In the genomic region with DNA sequence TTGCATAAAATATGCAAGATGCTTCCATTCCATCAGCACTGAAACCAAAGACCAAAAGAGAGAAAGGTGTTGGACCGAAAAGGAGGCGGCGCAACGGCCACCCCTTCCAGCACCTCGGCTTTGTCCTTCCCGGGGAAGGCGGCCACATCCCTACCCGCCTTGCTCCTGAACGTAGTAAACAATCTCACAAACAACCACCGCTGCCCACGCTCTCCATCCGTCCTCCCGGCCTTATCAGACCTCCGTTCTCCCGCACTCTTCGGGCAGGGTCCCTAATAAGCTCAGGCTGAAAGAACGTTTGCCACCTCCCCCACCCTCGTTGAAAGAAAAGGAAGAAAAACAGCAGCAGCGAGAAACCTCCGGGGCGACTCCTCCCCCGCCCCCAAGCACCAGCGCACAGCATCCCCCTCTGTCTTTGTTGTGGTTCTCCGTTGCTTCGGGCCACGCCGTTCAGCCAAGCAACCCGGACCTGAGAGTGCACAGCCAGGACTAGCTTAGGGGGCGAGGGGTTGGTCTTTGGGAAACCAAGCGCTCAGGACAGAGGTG, we compare ENCODE assay signal across 10 cellular contexts. TPM values are rescaled to one million over a fixed set of nuclear protein-coding genes. Genes with fewer than 3 reads are reported as not detected.
A peak's percentile ranks its signal among the peaks of the same experiment; 100 is the strongest.
DNase-seq lines count a peak whose midpoint lies in the region; ATAC-seq and TF ChIP-seq lines count a peak whose summit lies in the region.
"Had no signal": no experiment of that assay in that cellular context is flagged by ENCODE, and none has a peak within 500 bp of the region (broad histone marks: within the 10 kb centered on the region; RNA-seq: fewer than 3 reads in every experiment).

No MANE protein-coding gene starts in this region.

- intact Hi-C loops in Caco-2 (cut with micrococcal nuclease; ENCODE audit: unreplicated experiment): no loop called here

- TF ChIP-seq EP300 in neural cell (conservative IDR thresholded peaks at IDR 0.05; ENCODE audit: poor library complexity, severe bottlenecking): no peak

- peak overlapping the region; percentile 33 for H3K4me3 ChIP-seq in Caco-2 (ENCODE audit: low read depth, low read length)
- H3K4me3 ChIP-seq in neural cell (ENCODE audit: low read length): no peak overlapping the region

- H3K27me3 ChIP-seq in Caco-2 (replicated peaks; ENCODE audit: control insufficient read depth, insufficient read depth, low read length) (peaks cover 8% of the 10 kb centered on the region), neural cell (ENCODE audit: insufficient read depth, low read depth, low read length) (peaks cover 98% of the 10 kb centered on the region)

- H3F3A ChIP-seq in neural cell (ENCODE audit: insufficient read depth, low read length, poor library complexity, severe bottlenecking): no peaks in the 10 kb centered on the region

- H3K9me2 ChIP-seq in neural cell (ENCODE audit: insufficient read depth, low read length): no peaks in the 10 kb centered on the region

- no peak for TF ChIP-seq CTCF in Caco-2 (IDR thresholded peaks at IDR 0.05; ENCODE audit: insufficient read depth in 1 of 2, low read depth in 1 of 2, low read length in 1 of 2, severe bottlenecking in 1 of 2, unreplicated experiment in 1 of 2)
- no peak for TF ChIP-seq CTCF in HFFc6 (IDR thresholded peaks at IDR 0.05)
- TF ChIP-seq CTCF in neural cell (IDR thresholded peaks at IDR 0.05; ENCODE audit: poor library complexity, severe bottlenecking): no peak

- H3K36me3 ChIP-seq in Caco-2 (ENCODE audit: control insufficient read depth, insufficient read depth, low read length) (no peaks in the 10 kb centered on the region), neural cell (ENCODE audit: insufficient read depth, low read length) (no peaks in the 10 kb centered on the region)

- H3K4me3 Mint-ChIP-seq in Caco-2 (ENCODE audit: unreplicated experiment) (peak overlapping the region; percentile 85), HFFc6 (peak overlapping the region; percentile 84)
- H3K4me3 Mint-ChIP-seq in activated naive CD8-positive, alpha-beta T cell treated with anti-CD3 and anti-CD28 coated beads, Interleukin-2, amount 50 U/mL, for 24 hours: peak overlapping the region; percentile 49

- peaks cover 9% of the 10 kb centered on the region for H3K4me1 Mint-ChIP-seq in Caco-2 (ENCODE audit: low read depth, unreplicated experiment)
- H3K4me1 Mint-ChIP-seq in HFFc6 (ENCODE audit: low read depth): peaks cover 10% of the 10 kb centered on the region
- H3K4me1 Mint-ChIP-seq in activated naive CD8-positive, alpha-beta T cell treated with anti-CD3 and anti-CD28 coated beads, Interleukin-2, amount 50 U/mL, for 24 hours: peaks cover 26% of the 10 kb centered on the region

- TF ChIP-seq RAD21 in neural cell (conservative IDR thresholded peaks at IDR 0.05): no peak

- H3K36me3 Mint-ChIP-seq in Caco-2 (ENCODE audit: insufficient read depth, unreplicated experiment) (peaks cover 5% of the 10 kb centered on the region), HFFc6 (ENCODE audit: low read depth) (peaks cover 12% of the 10 kb centered on the region)
- H3K36me3 Mint-ChIP-seq in activated naive CD8-positive, alpha-beta T cell treated with anti-CD3 and anti-CD28 coated beads, Interleukin-2, amount 50 U/mL, for 24 hours (ENCODE audit: low read depth): peaks cover 31% of the 10 kb centered on the region

- no peak overlapping the region for H2AFZ ChIP-seq in neural cell (ENCODE audit: low read depth, low read length)
- H2AFZ ChIP-seq: parathyroid adenoma had no signal

- POLR2A ChIA-PET in Caco-2 (lab: Charles Lee): no interaction called here

- H4K20me1 ChIP-seq in neural cell (ENCODE audit: insufficient read depth): no peaks in the 10 kb centered on the region

- DNase-seq in Caco-2: no peak
- no peak for DNase-seq in HFFc6
- no peak for DNase-seq in activated naive CD8-positive, alpha-beta T cell treated with anti-CD3 and anti-CD28 coated beads, Interleukin-2, amount 50 U/mL, for 24 hours
- no peak for DNase-seq in LoVo (ENCODE audit: low spot score)
- no peak for DNase-seq in Kasumi-1 (lab: John Stamatoyannopoulos, UW)

- ATAC-seq in activated naive CD8-positive, alpha-beta T cell treated with anti-CD3 and anti-CD28 coated beads, Interleukin-2, amount 50 U/mL, for 24 hours: no peak
- ATAC-seq in HG03354 (IDR thresholded peaks at IDR 0.05; ENCODE audit: poor library complexity, severe bottlenecking, unreplicated experiment): no peak

- H3K4me2 ChIP-seq in neural cell (ENCODE audit: low read length): no peak overlapping the region

- no peak overlapping the region for H3K9ac ChIP-seq in neural cell (ENCODE audit: low read length)
- H3K9ac ChIP-seq: parathyroid adenoma had no signal

- H3K9me3 ChIP-seq in Caco-2 (peaks cover 15% of the 10 kb centered on the region), neural cell (ENCODE audit: low read length) (peaks cover 4% of the 10 kb centered on the region)

- H3K27ac Mint-ChIP-seq in Caco-2 (ENCODE audit: unreplicated experiment): no peak overlapping the region
- H3K27ac Mint-ChIP-seq in HFFc6: no peak overlapping the region
- peak overlapping the region; percentile 71 for H3K27ac Mint-ChIP-seq in activated naive CD8-positive, alpha-beta T cell treated with anti-CD3 and anti-CD28 coated beads, Interleukin-2, amount 50 U/mL, for 24 hours

- H3K27me3 Mint-ChIP-seq in Caco-2 (ENCODE audit: insufficient read depth, unreplicated experiment) (peaks cover 54% of the 10 kb centered on the region), HFFc6 (ENCODE audit: insufficient read depth) (peaks cover 61% of the 10 kb centered on the region)
- peaks cover 84% of the 10 kb centered on the region for H3K27me3 Mint-ChIP-seq in activated naive CD8-positive, alpha-beta T cell treated with anti-CD3 and anti-CD28 coated beads, Interleukin-2, amount 50 U/mL, for 24 hours

- no peak overlapping the region for H3K27ac ChIP-seq in neural cell (ENCODE audit: low read length)
- H3K27ac ChIP-seq: parathyroid adenoma had no signal

- H3K79me2 ChIP-seq in neural cell (replicated peaks; ENCODE audit: insufficient read depth, low read length): no peaks in the 10 kb centered on the region
- H3K79me2 ChIP-seq: parathyroid adenoma had no signal

- BruUV-seq in Caco-2 (replicated peaks; lab: Mats Ljungman, UMichigan): no TSS peak

- CTCF ChIA-PET in Caco-2 (lab: Charles Lee): interaction anchor here (0.7 to 1.3 kb wide), 3 partner anchors 17 to 468 kb away, joined by 3 to 6 read pairs (median 4); no protein-coding TSS in a partner anchor

- peaks cover 3% of the 10 kb centered on the region; the same call in 1 of the 2 replicates for H3K4me1 ChIP-seq in Caco-2
- H3K4me1 ChIP-seq: parathyroid adenoma had no signal

- H3K9me3 Mint-ChIP-seq in Caco-2 (ENCODE audit: unreplicated experiment) (no peaks in the 10 kb centered on the region), HFFc6 (peaks cover 30% of the 10 kb centered on the region)
- peaks cover 38% of the 10 kb centered on the region for H3K9me3 Mint-ChIP-seq in activated naive CD8-positive, alpha-beta T cell treated with anti-CD3 and anti-CD28 coated beads, Interleukin-2, amount 50 U/mL, for 24 hours

TF ChIP-seq in neural cell, 6 proteins besides CTCF, POLR2A, EP300 and RAD21:
- TF ChIP-seq REST (IDR thresholded peaks at IDR 0.05; ENCODE audit: borderline replicate concordance) (no peak), EZH2 (IDR thresholded peaks at IDR 0.05; ENCODE audit: borderline replicate concordance, insufficient read depth, low read length, poor library complexity, severe bottlenecking) (peak; percentile 88), POLR2AphosphoS5 (IDR thresholded peaks at IDR 0.05) (peak; percentile 44)

RNA-seq across cellular contexts. Expression of gene EVX2, which starts 4.4 kb away (rescaled TPM):
- total RNA-seq in Caco-2 (2022): 0.07 TPM in 1 of 2 replicates, not detected in the other
- total RNA-seq in HFFc6 (2021; fragmentation: NEBNext Ultra II Directional; extraction: Animal tissue kit (Norgen Biotek cat#: 25700)): not detected
- not detected in 2 replicates for polyA plus RNA-seq in neural cell
- not detected in 2 replicates for polyA minus RNA-seq in neural cell
- total RNA-seq: OCI-LY7 had no signal

RNA-seq across cellular contexts. Expression of gene HOXD13, which starts 13.2 kb away (rescaled TPM):
- total RNA-seq in Caco-2 (2022): not detected in 2 replicates
- 1 to 10 TPM; 1.2 to 1.7 (median 1.5) TPM for total RNA-seq in HFFc6 (2021; fragmentation: NEBNext Ultra II Directional; extraction: Animal tissue kit (Norgen Biotek cat#: 25700))
- not detected in 2 replicates for polyA plus RNA-seq in neural cell
- polyA minus RNA-seq in neural cell: not detected in 2 replicates
- total RNA-seq: OCI-LY7 had no signal

RNA-seq across cellular contexts. Expression of gene HOXD12, which starts 20.2 kb away (rescaled TPM):
- total RNA-seq in Caco-2 (2022): not detected in 2 replicates
- under 1 TPM in 4 of 6 experiments, not detected in 2; 0.19 to 0.36 (median 0.26) TPM for total RNA-seq in HFFc6 (2021; fragmentation: NEBNext Ultra II Directional; extraction: Animal tissue kit (Norgen Biotek cat#: 25700))
- polyA plus RNA-seq in neural cell: not detected in 2 replicates
- polyA minus RNA-seq in neural cell: not detected in 2 replicates
- total RNA-seq: subcutaneous adipose tissue had no signal

RNA-seq across cellular contexts. Expression of gene HOXD11, which starts 27.7 kb away (rescaled TPM):
- not detected in 2 replicates for total RNA-seq in Caco-2 (2022)
- 10 to 100 TPM in 1 of 6 experiments, 1 to 10 TPM in 5; 6.0 to 10.2 (median 7.6) TPM for total RNA-seq in HFFc6 (2021; fragmentation: NEBNext Ultra II Directional; extraction: Animal tissue kit (Norgen Biotek cat#: 25700))
- polyA plus RNA-seq in neural cell: not detected in 2 replicates
- not detected in 2 replicates for polyA minus RNA-seq in neural cell
- total RNA-seq: OCI-LY7, subcutaneous adipose tissue had no signal

RNA-seq across cellular contexts. Expression of gene HOXD10, which starts 37.2 kb away (rescaled TPM):
- not detected in 2 replicates for total RNA-seq in Caco-2 (2022)
- total RNA-seq in HFFc6 (2021; fragmentation: NEBNext Ultra II Directional; extraction: Animal tissue kit (Norgen Biotek cat#: 25700)): 10 to 100 TPM; 10.9 to 14.5 (median 12.8) TPM
- not detected in 2 replicates for polyA plus RNA-seq in neural cell
- polyA minus RNA-seq in neural cell: not detected in 2 replicates
- total RNA-seq: OCI-LY7 had no signal
